In the genomic region with DNA sequence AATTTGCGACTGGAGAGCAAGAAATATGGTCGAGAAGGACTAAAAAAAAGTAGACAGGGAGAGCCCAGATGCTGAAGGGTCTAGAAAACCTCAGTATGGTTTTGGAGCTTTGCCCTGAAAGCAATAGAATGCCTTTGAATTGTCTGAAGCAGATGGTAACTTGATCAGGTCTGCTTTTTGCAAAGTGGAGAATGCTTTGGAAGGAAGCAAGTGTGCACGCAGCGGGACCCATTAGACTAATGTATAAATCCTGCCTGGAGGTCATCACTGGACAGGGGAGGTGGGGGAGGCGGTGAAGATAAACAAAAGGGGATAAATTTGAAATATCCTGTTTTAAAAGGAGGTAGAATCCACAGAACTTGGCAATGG, we compare ENCODE assay signal across 1 cellular context.
TF ChIP-seq lines count a peak whose summit lies in the region.

No MANE protein-coding gene starts in this region.

TF ChIP-seq in H1, 55 proteins besides CTCF, POLR2A, EP300 and RAD21:
- no peak for TF ChIP-seq CBX8 (IDR thresholded peaks at IDR 0.05; ENCODE audit: borderline replicate concordance, low read depth, low read length)
- no peak for TF ChIP-seq HDAC6 (IDR thresholded peaks at IDR 0.05; ENCODE audit: low read depth, low read length)
- TF ChIP-seq PHF8 (conservative IDR thresholded peaks at IDR 0.05; ENCODE audit: low read depth, low read length) = no peak
- no peak for TF ChIP-seq HDAC2 (IDR thresholded peaks at IDR 0.05; ENCODE audit: borderline replicate concordance in 1 of 2, low read depth in 2 of 2, low read length in 2 of 2)
- TF ChIP-seq MAX (IDR thresholded peaks at IDR 0.05) = no peak
- TF ChIP-seq TAF1 (IDR thresholded peaks at IDR 0.05; ENCODE audit: low read depth, low read length) = no peak
- TF ChIP-seq MAFK (IDR thresholded peaks at IDR 0.05; ENCODE audit: low read depth, low read length) = no peak
- TF ChIP-seq SP2 (IDR thresholded peaks at IDR 0.05; ENCODE audit: low read length) = no peak
- TF ChIP-seq CREB1 (IDR thresholded peaks at IDR 0.05) = no peak
- no peak for TF ChIP-seq TAF7 (optimal IDR thresholded peaks at IDR 0.05; ENCODE audit: borderline replicate concordance, low read depth, low read length)
- no peak for TF ChIP-seq GTF2F1 (IDR thresholded peaks at IDR 0.05; ENCODE audit: borderline replicate concordance, low read depth, low read length)
